ENCODE assay signal across 18 cellular contexts in genomic region chr11:129967996-129968395, GRCh38. TPM values are rescaled to one million over a fixed set of nuclear protein-coding genes. Genes with fewer than 3 reads are reported as not detected.
A peak's percentile ranks its signal among the peaks of the same experiment; 100 is the strongest.
DNase-seq lines count a peak whose midpoint lies in the region; ATAC-seq and TF ChIP-seq lines count a peak whose summit lies in the region.
"Had no signal": no experiment of that assay in that cellular context is flagged by ENCODE, and none has a peak within 500 bp of the region (broad histone marks: within the 10 kb centered on the region; RNA-seq: fewer than 3 reads in every experiment).

No MANE protein-coding gene starts in this region.

- H3K27me3 Mint-ChIP-seq in Calu3 (ENCODE audit: unreplicated experiment), result no peaks in the 10 kb centered on the region
- H3K27me3 Mint-ChIP-seq: T-cell had no signal

- peak overlapping the region; percentile 81; the same call in 1 of the 2 replicates for H3K27ac ChIP-seq in SU-DHL-6 (ENCODE audit: low read depth, low read length)
- H3K27ac ChIP-seq: SK-N-MC had no signal

- no peaks in the 10 kb centered on the region for H3K9me3 Mint-ChIP-seq in Calu3 (ENCODE audit: low read depth, unreplicated experiment)
- H3K9me3 Mint-ChIP-seq: T-cell had no signal

- no peak overlapping the region for H2AFZ ChIP-seq in SU-DHL-6 (ENCODE audit: low read depth, low read length, severe bottlenecking)

- intact Hi-C loops in Calu3 (cut with micrococcal nuclease; ENCODE audit: unreplicated experiment), result no loop called here

- H3K36me3 ChIP-seq in SU-DHL-6 (ENCODE audit: low read length), result no peaks in the 10 kb centered on the region

- no peak for ATAC-seq in GM19455 (IDR thresholded peaks at IDR 0.05; ENCODE audit: unreplicated experiment)
- ATAC-seq: Right ventricle myocardium inferior, T-cell had no signal

- no peak for TF ChIP-seq CTCF in Calu3 (IDR thresholded peaks at IDR 0.05; ENCODE audit: unreplicated experiment)
- TF ChIP-seq CTCF in SU-DHL-6 (IDR thresholded peaks at IDR 0.05; ENCODE audit: insufficient read depth, low read length, poor library complexity, severe bottlenecking), result no peak
- no peak for TF ChIP-seq CTCF in epithelial cell of proximal tubule (conservative IDR thresholded peaks at IDR 0.05; ENCODE audit: low read depth, low read length)

- no TSS peak for BruUV-seq in Calu3 (replicated peaks; lab: Mats Ljungman, UMichigan)

- CTCF ChIA-PET in Calu3 (lab: Charles Lee), result no interaction called here

- H3K27ac Mint-ChIP-seq in Calu3 (ENCODE audit: unreplicated experiment), result no peak overlapping the region
- H3K27ac Mint-ChIP-seq: T-cell had no signal

- no peak overlapping the region for H3K4me3 Mint-ChIP-seq in Calu3 (ENCODE audit: low read depth, unreplicated experiment)
- H3K4me3 Mint-ChIP-seq: IgD-negative memory B cell, T-cell had no signal

- H3K9me3 ChIP-seq in SU-DHL-6 (ENCODE audit: insufficient read depth, low read length), result no peaks in the 10 kb centered on the region

- H3K9me2 ChIP-seq in SU-DHL-6 (replicated peaks; ENCODE audit: insufficient read depth, low read length), result no peaks in the 10 kb centered on the region

- H3K4me3 ChIP-seq in SU-DHL-6 (ENCODE audit: insufficient read depth, low read length, poor library complexity, severe bottlenecking), result no peak overlapping the region
- no peak overlapping the region for H3K4me3 ChIP-seq in epithelial cell of proximal tubule (ENCODE audit: low read depth, low read length)
- H3K4me3 ChIP-seq: SK-N-MC had no signal

- H3K9ac ChIP-seq in SU-DHL-6 (ENCODE audit: low read length), result 0 out of 2 replicates have a peak overlapping the region, but pooled peaks have one; percentile 23

- H3K27me3 ChIP-seq in SU-DHL-6 (ENCODE audit: low read length), result no peaks in the 10 kb centered on the region

- no peaks in the 10 kb centered on the region for H3K79me2 ChIP-seq in SU-DHL-6 (ENCODE audit: insufficient read depth, low read length)

- H3K36me3 Mint-ChIP-seq in Calu3 (ENCODE audit: insufficient read depth, unreplicated experiment), result no peaks in the 10 kb centered on the region

- no peak overlapping the region for H3K4me2 ChIP-seq in SU-DHL-6 (ENCODE audit: low read depth, low read length, poor library complexity, severe bottlenecking)

- no peaks in the 10 kb centered on the region for H4K20me1 ChIP-seq in SU-DHL-6 (ENCODE audit: low read depth, low read length)

- H3K4me1 Mint-ChIP-seq in Calu3 (ENCODE audit: low read depth, unreplicated experiment), result peaks cover 8% of the 10 kb centered on the region

- DNase-seq in Calu3, result peak; percentile 4
- peak; percentile 55 for DNase-seq in epithelial cell of proximal tubule (ENCODE audit: low read depth)
- DNase-seq in GM19240 (ENCODE audit: insufficient read length, low spot score), result no peak
- no peak for DNase-seq in NCI-H2107 (lab: John Stamatoyannopoulos, UW)
- no peak for DNase-seq in mesenteric fat pad (ENCODE audit: low spot score)
- DNase-seq: DMS153, HCEC 1CT, Kasumi-1, MM.1S, NCI-H187, NCI-H446, NCI-H69, T-cell had no signal

- H3F3A ChIP-seq in SU-DHL-6 (ENCODE audit: insufficient read depth), result peaks cover 42% of the 10 kb centered on the region

RNA-seq across cellular contexts. Expression of gene PRDM10, which starts 34.6 kb away (rescaled TPM):
- 5.0 and 8.1 TPM in 2 replicates for total RNA-seq in Calu3 (2022)
- 5.1 and 7.9 TPM in 2 replicates for total RNA-seq in epithelial cell of proximal tubule
- total RNA-seq in mesenteric fat pad, result 7.0 TPM

Comparison
In these comparisons a context has a peak if more than half of its experiments do, and no peak if none do; other contexts are left out.
1. DNase-seq: peak in Calu3 (single experiment) and epithelial cell of proximal tubule (single experiment); none in GM19240 (single experiment), NCI-H2107 (single experiment) and mesenteric fat pad (single experiment).